8 cellular contexts compared by ENCODE assay signal in genomic region chr17:8138672-8139371, GRCh38. TPM values are rescaled to one million over a fixed set of nuclear protein-coding genes. Genes with fewer than 3 reads are reported as not detected.
DNase-seq lines count a peak whose midpoint lies in the region; ATAC-seq and TF ChIP-seq lines count a peak whose summit lies in the region.

No MANE protein-coding gene starts in this region.

- H3K36me3 ChIP-seq in adipocyte (ENCODE audit: control insufficient read depth, insufficient read depth, low read length, severe bottlenecking) = peaks cover 53% of the 10 kb centered on the region
- peaks cover 22% of the 10 kb centered on the region for H3K36me3 ChIP-seq in cardiac muscle cell
- peaks cover 22 to 23% of the 10 kb centered on the region in 2 experiments for H3K36me3 ChIP-seq in trophoblast cell (ENCODE audit: control insufficient read depth in 1 of 2, insufficient read depth in 2 of 2, low read length in 2 of 2)

- no peak overlapping the region for H3K27ac Mint-ChIP-seq in type B pancreatic cell

- no peaks in the 10 kb centered on the region for H3K9me3 Mint-ChIP-seq in type B pancreatic cell

- H3K4me3 Mint-ChIP-seq in type B pancreatic cell = no peak overlapping the region

- H2BK12ac ChIP-seq in trophoblast cell (ENCODE audit: low read length) = no peak overlapping the region

- H3K9me3 ChIP-seq in adipocyte (ENCODE audit: control insufficient read depth, low read length) = no peaks in the 10 kb centered on the region
- no peaks in the 10 kb centered on the region for H3K9me3 ChIP-seq in cardiac muscle cell (ENCODE audit: low read depth)
- H3K9me3 ChIP-seq in trophoblast cell (ENCODE audit: insufficient read depth, low read depth, low read length) = no peaks in the 10 kb centered on the region

- ATAC-seq in HG02642 (IDR thresholded peaks at IDR 0.05; ENCODE audit: poor library complexity, unreplicated experiment) = peak; percentile 91

- no peaks in the 10 kb centered on the region for H3K36me3 Mint-ChIP-seq in type B pancreatic cell

- no peak overlapping the region for H3K4ac ChIP-seq in trophoblast cell (ENCODE audit: low read depth, low read length)

- H2AK5ac ChIP-seq in trophoblast cell (ENCODE audit: low read length) = no peak overlapping the region

- no peaks in the 10 kb centered on the region for H3K79me2 ChIP-seq in trophoblast cell (ENCODE audit: control insufficient read depth, insufficient read depth, low read length, poor library complexity)

- H2AFZ ChIP-seq in trophoblast cell (ENCODE audit: insufficient read depth, low read length, poor library complexity) = no peak overlapping the region

- no peaks in the 10 kb centered on the region for H3K27me3 Mint-ChIP-seq in type B pancreatic cell

- no peak overlapping the region for H4K91ac ChIP-seq in trophoblast cell (ENCODE audit: low read depth, low read length)

- H3K4me1 Mint-ChIP-seq in type B pancreatic cell (ENCODE audit: unreplicated experiment) = no peaks in the 10 kb centered on the region

- peak overlapping the region; percentile 71 for H3K27ac ChIP-seq in cardiac muscle cell
- H3K27ac ChIP-seq in trophoblast cell (ENCODE audit: low read depth, low read length) = peak overlapping the region; percentile 38

- TF ChIP-seq CTCF in GM12864 (IDR thresholded peaks at IDR 0.05; ENCODE audit: low read depth, low read length, missing control alignments) (peak; percentile 84), cardiac muscle cell (IDR thresholded peaks at IDR 0.05; ENCODE audit: low read depth, low read length) (peak; percentile 85), type B pancreatic cell (conservative IDR thresholded peaks at IDR 0.05) (peak; percentile 95)

- no peak overlapping the region for H4K8ac ChIP-seq in trophoblast cell (ENCODE audit: low read depth, low read length)

- no peak overlapping the region for H2BK5ac ChIP-seq in trophoblast cell (ENCODE audit: low read depth, low read length, poor library complexity)

- no peak overlapping the region for H3K18ac ChIP-seq in trophoblast cell (ENCODE audit: low read length)

- no peak overlapping the region for H3K14ac ChIP-seq in trophoblast cell (ENCODE audit: low read length)

- no peak overlapping the region for H4K12ac ChIP-seq in trophoblast cell (ENCODE audit: low read depth, low read length)

- H3K79me1 ChIP-seq in trophoblast cell (ENCODE audit: low read length) = no peaks in the 10 kb centered on the region

- peak overlapping the region; percentile 60 for H3K4me3 ChIP-seq in GM12864 (ENCODE audit: low read depth, low read length)
- H3K4me3 ChIP-seq in adipocyte (ENCODE audit: low read length) = peak overlapping the region; percentile 50
- peak overlapping the region; percentile 40 for H3K4me3 ChIP-seq in cardiac muscle cell
- H3K4me3 ChIP-seq in trophoblast cell (ENCODE audit: low read depth, low read length) = peak overlapping the region; percentile 73

- H3K27me3 ChIP-seq in adipocyte (replicated peaks; ENCODE audit: control insufficient read depth, insufficient read depth, low read length) (no peaks in the 10 kb centered on the region), cardiac muscle cell (no peaks in the 10 kb centered on the region), trophoblast cell (ENCODE audit: insufficient read depth, low read length) (no peaks in the 10 kb centered on the region)

- peak overlapping the region; percentile 69 for H3K9ac ChIP-seq in adipocyte (ENCODE audit: low read length)
- peak overlapping the region; percentile 59 for H3K9ac ChIP-seq in trophoblast cell (ENCODE audit: low read length)

- H3K4me2 ChIP-seq in trophoblast cell (ENCODE audit: low read length) = peak overlapping the region; percentile 90

- no peak overlapping the region for H3K23ac ChIP-seq in trophoblast cell (ENCODE audit: low read length)

- peak; percentile 92 for DNase-seq in GM12864 (ENCODE audit: low read depth)
- DNase-seq in NCI-H1105 treated with DMSO at 0.1 percent for 48 hours (lab: John Stamatoyannopoulos, UW) = peak; percentile 98
- peak; percentile 76 for DNase-seq in SKM-1 treated with dmso at 0.1 percent for 144 hours (lab: John Stamatoyannopoulos, UW; ENCODE audit: unreplicated experiment)
- peak; percentile 99 for DNase-seq in adipocyte (ENCODE audit: low read depth)
- DNase-seq in cardiac muscle cell (ENCODE audit: low read depth in 1 of 2, low spot score in 1 of 2) = peak; percentile 95 to 98
- peak; percentile 99 to 100 for DNase-seq in trophoblast cell
- DNase-seq in type B pancreatic cell (ENCODE audit: extremely low spot score, unreplicated experiment) = peak; percentile 100

- H3K4me1 ChIP-seq in adipocyte (ENCODE audit: control insufficient read depth, insufficient read depth, low read length) (peaks cover 14% of the 10 kb centered on the region), cardiac muscle cell (ENCODE audit: low read depth) (peaks cover 5% of the 10 kb centered on the region), trophoblast cell (ENCODE audit: control insufficient read depth in 1 of 2, insufficient read depth in 2 of 2, low read length in 2 of 2) (peaks cover under 1 to 5% of the 10 kb centered on the region in 2 experiments)

- no peak overlapping the region for H2BK120ac ChIP-seq in trophoblast cell (ENCODE audit: insufficient read depth, low read length, poor library complexity)

- WGBS in trophoblast cell (ENCODE audit: extremely low coverage, insufficient coverage, insufficient read length) = no CpG with 5 or more reads among the region's 46 CpGs

RNA-seq across cellular contexts. Expression of gene PER1, which starts 13.4 kb away (rescaled TPM):
- 42.3 and 51.9 TPM in 2 replicates for total RNA-seq in cardiac muscle cell
- 28.2 and 47.7 TPM in 2 replicates for polyA plus RNA-seq in cardiac muscle cell
- 13.5 and 14.1 TPM in 2 replicates for polyA plus RNA-seq in trophoblast cell (2013)
- 31.0 and 33.2 TPM in 2 replicates for total RNA-seq in type B pancreatic cell (ENCODE audit: low replicate concordance)

RNA-seq across cellular contexts. Expression of gene HES7, which starts 14.9 kb away (rescaled TPM):
- total RNA-seq in cardiac muscle cell = 0.32 and 6.2 TPM in 2 replicates
- 1.1 and 1.5 TPM in 2 replicates for polyA plus RNA-seq in cardiac muscle cell
- polyA plus RNA-seq in trophoblast cell (2013) = 0.29 and 0.49 TPM in 2 replicates
- 0.46 TPM in 1 of 2 replicates, not detected in the other for total RNA-seq in type B pancreatic cell (ENCODE audit: low replicate concordance)

RNA-seq across cellular contexts. Expression of gene ALOXE3, which starts 20.5 kb away (rescaled TPM):
- total RNA-seq in cardiac muscle cell (not detected in 2 replicates), type B pancreatic cell (ENCODE audit: low replicate concordance) (0.14 TPM in 1 of 2 replicates, not detected in the other)
- 0.10 TPM in 1 of 2 replicates, not detected in the other for polyA plus RNA-seq in cardiac muscle cell
- polyA plus RNA-seq in trophoblast cell (2013) = 0.26 and 0.31 TPM in 2 replicates

RNA-seq across cellular contexts. Expression of gene VAMP2, which starts 23.9 kb away (rescaled TPM):
- total RNA-seq in cardiac muscle cell (22.5 and 35.7 TPM in 2 replicates), type B pancreatic cell (ENCODE audit: low replicate concordance) (44.7 and 46.3 TPM in 2 replicates)
- 102 and 118 TPM in 2 replicates for polyA plus RNA-seq in cardiac muscle cell
- 31.6 and 33.5 TPM in 2 replicates for polyA plus RNA-seq in trophoblast cell (2013)

RNA-seq across cellular contexts. Expression of gene TMEM107, which starts 37.4 kb away (rescaled TPM):
- total RNA-seq in cardiac muscle cell (39.8 and 40.7 TPM in 2 replicates), type B pancreatic cell (ENCODE audit: low replicate concordance) (19.1 and 22.1 TPM in 2 replicates)
- 54.6 and 62.4 TPM in 2 replicates for polyA plus RNA-seq in cardiac muscle cell
- 7.4 and 7.6 TPM in 2 replicates for polyA plus RNA-seq in trophoblast cell (2013)

Comparison
In these comparisons a context has a peak if more than half of its experiments do, and no peak if none do; other contexts are left out.
1. Peak in every context shown above with its lines: DNase-seq, ATAC-seq, H3K4me3 ChIP-seq and H3K27ac ChIP-seq.